ENCODE assay signal across 8 cellular contexts in genomic region chr7:93092757-93093370, GRCh38. TPM values are rescaled to one million over a fixed set of nuclear protein-coding genes. Genes with fewer than 3 reads are reported as not detected.
DNase-seq lines count a peak whose midpoint lies in the region; ATAC-seq and TF ChIP-seq lines count a peak whose summit lies in the region.

No MANE protein-coding gene starts in this region.

- H3K4me1 ChIP-seq in transverse colon = no peaks in the 10 kb centered on the region

- H3K27me3 ChIP-seq in transverse colon = no peaks in the 10 kb centered on the region

- WGBS in transverse colon (ENCODE audit: low coverage in 1 of 2), 2 donors = 79 to 100% methylated on average over 1 of the region's 1 CpG

- intact Hi-C loops in CD14-positive monocyte (cut with micrococcal nuclease) (no loop called here), transverse colon (cut with DNase I; ENCODE audit: low total_unique reads) (no loop called here)

- no peaks in the 10 kb centered on the region for H3K9me3 ChIP-seq in transverse colon

- no peak overlapping the region for H3K27ac ChIP-seq in transverse colon

- H3K36me3 Mint-ChIP-seq in CD14-positive monocyte = no peaks in the 10 kb centered on the region

- H3K4me3 Mint-ChIP-seq in CD14-positive monocyte = no peak overlapping the region

- no peak overlapping the region for H3K27ac Mint-ChIP-seq in CD14-positive monocyte

- in situ Hi-C loops in KBM-7 (cut with MboI; ENCODE audit: low pct_unique_long_range_greater_than_20kb, low sequenced_read_pairs) (no loop called here), transverse colon (cut with MboI; ENCODE audit: low pct_ligation_motif_present in 1 of 4, low pct_unique_long_range_greater_than_20kb in 1 of 4, low sequenced_read_pairs in 3 of 4) (no loop called here), GM13976 (cut with MboI; ENCODE audit: low sequenced_read_pairs, unreplicated experiment) (no loop called here)

- H3K4me3 ChIP-seq in cardiac fibroblast (replicated peaks in 1 of 2; ENCODE audit: low read depth in 2 of 2, low read length in 2 of 2) (no peak overlapping the region), transverse colon (no peak overlapping the region)

- no peak for TF ChIP-seq POLR2A in transverse colon (IDR thresholded peaks at IDR 0.05)

- H3K9me3 Mint-ChIP-seq in CD14-positive monocyte = peaks cover 4 to 11% (median 5%) of the 10 kb centered on the region in 7 donors

- no peak for TF ChIP-seq EP300 in transverse colon (IDR thresholded peaks at IDR 0.05; ENCODE audit: low read depth)

- peak; percentile 79 for ATAC-seq in GM19395 (IDR thresholded peaks at IDR 0.05; ENCODE audit: unreplicated experiment)

- H3K36me3 ChIP-seq in transverse colon = no peaks in the 10 kb centered on the region

- peaks cover 4 to 5% (median 4%) of the 10 kb centered on the region in 3 donors for H3K27me3 Mint-ChIP-seq in CD14-positive monocyte (ENCODE audit: low read depth in 3 of 3)

- H3K4me1 Mint-ChIP-seq in CD14-positive monocyte = no peaks in the 10 kb centered on the region

- peak; percentile 47 for TF ChIP-seq CTCF in CD14-positive monocyte (IDR thresholded peaks at IDR 0.05)
- peak; percentile 59 for TF ChIP-seq CTCF in cardiac fibroblast (IDR thresholded peaks at IDR 0.05; ENCODE audit: low read depth, low read length)
- TF ChIP-seq CTCF in transverse colon (IDR thresholded peaks at IDR 0.05) = peak in 3 of 5 experiments; percentile 22 to 26 (median 25)
- no peak for TF ChIP-seq CTCF in GM13976 (IDR thresholded peaks at IDR 0.05; ENCODE audit: borderline replicate concordance, control extremely low read depth, extremely low read depth, insufficient read depth, missing control alignments)

- DNase-seq in CD14-positive monocyte (ENCODE audit: low spot score) (no peak), KBM-7 (peak; percentile 31), cardiac fibroblast (ENCODE audit: low read depth in 2 of 2) (peak; percentile 67 to 78), transverse colon (no peak), GM13976 (ENCODE audit: low spot score) (no peak)
- DNase-seq in activated naive CD4-positive, alpha-beta T cell treated with anti-CD3 and anti-CD28 coated beads, Interleukin-2, amount 50 U/mL, for 16 hours = no peak
- no peak for DNase-seq in activated CD4-positive, alpha-beta T cell treated with anti-CD3 and anti-CD28 coated beads for 48 hours

RNA-seq across cellular contexts. Expression of gene SAMD9, which starts 24.9 kb away (rescaled TPM):
- polyA plus RNA-seq in CD14-positive monocyte = 10 to 100 TPM in 1 of 2 donors, 1 to 10 TPM in 1; 7.2 to 14.7 TPM
- total RNA-seq in transverse colon = 10 to 100 TPM in 3 of 4 donors, 1 to 10 TPM in 1; 2.6 to 25.6 (median 14.3) TPM

RNA-seq across cellular contexts. Expression of gene SAMD9L, which starts 55.3 kb away (rescaled TPM):
- polyA plus RNA-seq in CD14-positive monocyte = 10 to 100 TPM; 18.6 to 31.8 TPM
- 10 to 100 TPM in 3 of 4 donors, 1 to 10 TPM in 1; 7.2 to 28.8 (median 16.4) TPM for total RNA-seq in transverse colon

Comparison
In these comparisons a context has a peak if more than half of its experiments do, and no peak if none do; other contexts are left out.
1. DNase-seq: peak in KBM-7 (single experiment) and cardiac fibroblast (2 of 2); none in CD14-positive monocyte (single experiment), transverse colon (single experiment), activated naive CD4-positive, alpha-beta T cell treated with anti-CD3 and anti-CD28 coated beads, Interleukin-2, amount 50 U/mL, for 16 hours (single experiment), activated CD4-positive, alpha-beta T cell treated with anti-CD3 and anti-CD28 coated beads for 48 hours (single experiment) and GM13976 (single experiment).